Comparison of ENCODE assay signal across 28 cellular contexts in genomic region chr6:138966870-138967269, GRCh38.
"Had no signal": no experiment of that assay in that cellular context is flagged by ENCODE, and none has a peak within 500 bp of the region (broad histone marks: within the 10 kb centered on the region; RNA-seq: fewer than 3 reads in every experiment).

No MANE protein-coding gene starts in this region.

- H3K27me3 ChIP-seq: esophagus squamous epithelium, heart right ventricle, left lung, sigmoid colon, spleen, testis, tibial artery had no signal

- H3K9me3 ChIP-seq: esophagus squamous epithelium, heart right ventricle, left lung, psoas muscle, sigmoid colon, spleen, testis, tibial artery had no signal

- H3K27me3 Mint-ChIP-seq: naive thymus-derived CD4-positive, alpha-beta T cell; stimulated activated memory B cell treated with anti-CD40 and anti-IgM and Interleukin-4, amounts not matched to agents 10 μg/mL and 1 μg/mL and 100 μg/mL, for 72 hours; type B pancreatic cell had no signal

- H3K27ac ChIP-seq: coronary artery, esophagus squamous epithelium, heart right ventricle, left lung, psoas muscle, sigmoid colon, spleen, tibial artery had no signal

- ATAC-seq: heart right ventricle; left cardiac atrium; left lung; naive thymus-derived CD4-positive, alpha-beta T cell; psoas muscle; right cardiac atrium; stimulated activated memory B cell treated with anti-CD40 and anti-IgM and Interleukin-4, amounts not matched to agents 10 μg/mL and 1 μg/mL and 100 μg/mL, for 72 hours; stimulated activated naive CD8-positive, alpha-beta T cell treated with anti-CD3 and anti-CD28 coated beads, Interleukin-15, Interleukin-2, amounts not matched to agents 100 U/mL and 50 U/mL, for 24 hours had no signal

- DNase-seq: dermis blood vessel endothelial cell; effector memory CD4-positive, alpha-beta T cell; erythroblast; esophagus squamous epithelium; foreskin melanocyte; glutamatergic neuron; heart right ventricle; hippocampal formation; left cardiac atrium; left lung; mesendoderm; midbrain; naive thymus-derived CD4-positive, alpha-beta T cell; nucleus accumbens; posterior cingulate gyrus; psoas muscle; right cardiac atrium; sigmoid colon; spleen; stimulated activated CD4-positive, alpha-beta T cell treated with anti-CD3 and anti-CD28 coated beads, Interleukin-4, amount 100 ng/mL, for 4 hours; stimulated activated naive CD8-positive, alpha-beta T cell treated with anti-CD3 and anti-CD28 coated beads, Interleukin-15, Interleukin-2, amounts not matched to agents 100 U/mL and 50 U/mL, for 24 hours; substantia nigra; testis; tibial artery had no signal

- H3K4me3 Mint-ChIP-seq: nephron; stimulated activated memory B cell treated with anti-CD40 and anti-IgM and Interleukin-4, amounts not matched to agents 10 μg/mL and 1 μg/mL and 100 μg/mL, for 72 hours; type B pancreatic cell had no signal

- H3K4me3 ChIP-seq: coronary artery, esophagus squamous epithelium, heart right ventricle, left lung, psoas muscle, sigmoid colon, spleen, testis, tibial artery had no signal

- H3K27ac Mint-ChIP-seq: nephron; stimulated activated memory B cell treated with anti-CD40 and anti-IgM and Interleukin-4, amounts not matched to agents 10 μg/mL and 1 μg/mL and 100 μg/mL, for 72 hours; type B pancreatic cell had no signal

- H3K9me3 Mint-ChIP-seq: naive thymus-derived CD4-positive, alpha-beta T cell; nephron; stimulated activated memory B cell treated with anti-CD40 and anti-IgM and Interleukin-4, amounts not matched to agents 10 μg/mL and 1 μg/mL and 100 μg/mL, for 72 hours; type B pancreatic cell had no signal

- H3K36me3 ChIP-seq: esophagus squamous epithelium, heart right ventricle, left lung, sigmoid colon, spleen, tibial artery had no signal
